In genomic region chr1:236835491-236835890, GRCh38 we compare ENCODE assay signal across 18 cellular contexts. TPM values are rescaled to one million over a fixed set of nuclear protein-coding genes. Genes with fewer than 3 reads are reported as not detected.
DNase-seq lines count a peak whose midpoint lies in the region; ATAC-seq and TF ChIP-seq lines count a peak whose summit lies in the region.
"Had no signal": no experiment of that assay in that cellular context is flagged by ENCODE, and none has a peak within 500 bp of the region (broad histone marks: within the 10 kb centered on the region; RNA-seq: fewer than 3 reads in every experiment).

No MANE protein-coding gene starts in this region.

- peaks cover 9 to 12% (median 10%) of the 10 kb centered on the region in 4 donors for H3K4me1 Mint-ChIP-seq in CD4-positive, CD25-positive, alpha-beta regulatory T cell
- peaks cover 5 to 21% (median 7%) of the 10 kb centered on the region in 7 donors for H3K4me1 Mint-ChIP-seq in naive thymus-derived CD4-positive, alpha-beta T cell

- no peaks in the 10 kb centered on the region for H3K9me3 Mint-ChIP-seq in CD4-positive, CD25-positive, alpha-beta regulatory T cell
- H3K9me3 Mint-ChIP-seq in naive thymus-derived CD4-positive, alpha-beta T cell = no peaks in the 10 kb centered on the region

- H3K27ac Mint-ChIP-seq in CD4-positive, CD25-positive, alpha-beta regulatory T cell = peak overlapping the region in 2 of 3 donors; percentile 44 to 78
- H3K27ac Mint-ChIP-seq in naive thymus-derived CD4-positive, alpha-beta T cell = peak overlapping the region in 6 of 9 donors; percentile 48 to 72 (median 56)

- POLR2A ChIA-PET in naive thymus-derived CD4-positive, alpha-beta T cell (lab: Charles Lee) = no interaction called here

- no peaks in the 10 kb centered on the region for H3K27me3 ChIP-seq in CD4-positive, CD25-positive, alpha-beta regulatory T cell (ENCODE audit: control insufficient read depth, insufficient read depth, low read length)
- H3K27me3 ChIP-seq in hepatocyte = no peaks in the 10 kb centered on the region
- no peaks in the 10 kb centered on the region for H3K27me3 ChIP-seq in naive thymus-derived CD4-positive, alpha-beta T cell (ENCODE audit: control insufficient read depth in 2 of 2, insufficient read depth in 2 of 2, low read length in 2 of 2)
- H3K27me3 ChIP-seq: BLaER1 treated with 17β-estradiol and CSF1 and Interleukin-3, amounts not matched to agents 10 nM and 100 nM; SJCRH30 had no signal

- no peak overlapping the region for H3K4me3 Mint-ChIP-seq in CD4-positive, CD25-positive, alpha-beta regulatory T cell
- no peak overlapping the region for H3K4me3 Mint-ChIP-seq in naive thymus-derived CD4-positive, alpha-beta T cell

- no peak for DNase-seq in CD4-positive, CD25-positive, alpha-beta regulatory T cell
- DNase-seq in SK-N-MC (ENCODE audit: low read depth, low spot score) = no peak
- DNase-seq in hepatocyte (ENCODE audit: low spot score) = peak; percentile 33
- no peak for DNase-seq in naive thymus-derived CD4-positive, alpha-beta T cell
- DNase-seq in NCI-H526 treated with DMSO at 0.1 percent for 48 hours (lab: John Stamatoyannopoulos, UW) = no peak
- DNase-seq in H4 (ENCODE audit: low spot score) = no peak
- DNase-seq in stimulated activated CD4-positive, alpha-beta T cell treated with anti-CD3 and anti-CD28 coated beads, Interleukin-2, amount 100 ng/mL, for 48 hours = no peak
- DNase-seq: H7, NCI-H1105 treated with DMSO at 0.1 percent for 48 hours, NCI-H187 treated with DMSO at 0.1 percent for 48 hours, NCI-H446 treated with DMSO at 0.1 percent for 48 hours, NCI-H748 treated with DMSO at 0.1 percent for 48 hours, PC-3, SJCRH30 had no signal

- no peaks in the 10 kb centered on the region for H3K79me2 ChIP-seq in hepatocyte

- H3K27me3 Mint-ChIP-seq in CD4-positive, CD25-positive, alpha-beta regulatory T cell = no peaks in the 10 kb centered on the region
- no peaks in the 10 kb centered on the region for H3K27me3 Mint-ChIP-seq in naive thymus-derived CD4-positive, alpha-beta T cell

- WGBS in hepatocyte (ENCODE audit: low lambda C conversion rate, missing lambda C conversion rate) = 17% methylated on average over 4 of the region's 4 CpGs

- TF ChIP-seq CTCF in hepatocyte (IDR thresholded peaks at IDR 0.05; ENCODE audit: poor library complexity) = no peak

- no peak overlapping the region for H3K27ac ChIP-seq in CD4-positive, CD25-positive, alpha-beta regulatory T cell (ENCODE audit: insufficient read depth, low read length, poor library complexity, severe bottlenecking)
- H3K27ac ChIP-seq in SK-N-MC (peak overlapping the region; percentile 44; the same call in 1 of the 2 replicates), hepatocyte (peak overlapping the region; percentile 26)
- no peak overlapping the region for H3K27ac ChIP-seq in naive thymus-derived CD4-positive, alpha-beta T cell (ENCODE audit: low read depth, low read length)
- H3K27ac ChIP-seq: A549, RWPE1, SJCRH30 had no signal

- no peaks in the 10 kb centered on the region for H3K9me2 ChIP-seq in hepatocyte (replicated peaks; ENCODE audit: insufficient read depth)

- peaks cover 91% of the 10 kb centered on the region for H3K36me3 ChIP-seq in CD4-positive, CD25-positive, alpha-beta regulatory T cell (ENCODE audit: control insufficient read depth, insufficient read depth, low read length)
- H3K36me3 ChIP-seq in SK-N-MC (ENCODE audit: insufficient read depth, low read length) (peaks cover 93% of the 10 kb centered on the region), hepatocyte (replicated peaks; ENCODE audit: insufficient read depth, low read depth) (no peaks in the 10 kb centered on the region)
- peaks cover 36 to 91% (median 46%) of the 10 kb centered on the region in 3 experiments for H3K36me3 ChIP-seq in naive thymus-derived CD4-positive, alpha-beta T cell (ENCODE audit: control insufficient read depth in 2 of 3, insufficient read depth in 3 of 3, low read length in 3 of 3)

- no peaks in the 10 kb centered on the region for H3K4me1 ChIP-seq in CD4-positive, CD25-positive, alpha-beta regulatory T cell (ENCODE audit: control insufficient read depth, insufficient read depth, low read length, poor library complexity, severe bottlenecking)
- H3K4me1 ChIP-seq in hepatocyte (ENCODE audit: insufficient read depth) = peaks cover 4% of the 10 kb centered on the region
- H3K4me1 ChIP-seq in naive thymus-derived CD4-positive, alpha-beta T cell (ENCODE audit: control insufficient read depth in 2 of 2, insufficient read depth in 2 of 2, low read length in 2 of 2) = no peaks in the 10 kb centered on the region
- H3K4me1 ChIP-seq: A549, SJCRH30 had no signal

- H3K4me3 ChIP-seq in CD4-positive, CD25-positive, alpha-beta regulatory T cell (ENCODE audit: low read depth, low read length) = no peak overlapping the region
- H3K4me3 ChIP-seq in SK-N-MC (no peak overlapping the region), hepatocyte (no peak overlapping the region)
- no peak overlapping the region for H3K4me3 ChIP-seq in naive thymus-derived CD4-positive, alpha-beta T cell (ENCODE audit: low read length)
- H3K4me3 ChIP-seq: A549; BLaER1 treated with 17β-estradiol and CSF1 and Interleukin-3, amounts not matched to agents 10 nM and 100 nM; SJCRH30 had no signal

- CTCF ChIA-PET in naive thymus-derived CD4-positive, alpha-beta T cell (lab: Charles Lee) = interaction anchor here (0.6 to 1.0 kb wide), 2 partner anchors 13 to 29 kb away, joined by 3 read pairs; no protein-coding TSS in a partner anchor

- peaks cover 73% of the 10 kb centered on the region for H3K36me3 Mint-ChIP-seq in CD4-positive, CD25-positive, alpha-beta regulatory T cell
- H3K36me3 Mint-ChIP-seq in naive thymus-derived CD4-positive, alpha-beta T cell = peaks cover 40 to 75% (median 50%) of the 10 kb centered on the region in 5 donors

- H3K9ac ChIP-seq in SK-N-MC (ENCODE audit: insufficient read length) = no peak overlapping the region
- H3K9ac ChIP-seq: BLaER1 treated with 17β-estradiol and CSF1 and Interleukin-3, amounts not matched to agents 10 nM and 100 nM had no signal

- H3K9me3 ChIP-seq in CD4-positive, CD25-positive, alpha-beta regulatory T cell (ENCODE audit: control insufficient read depth in 2 of 2, low read length in 2 of 2) = no peaks in the 10 kb centered on the region
- H3K9me3 ChIP-seq in SK-N-MC (ENCODE audit: low read depth, low read length) = no peaks in the 10 kb centered on the region
- no peaks in the 10 kb centered on the region for H3K9me3 ChIP-seq in hepatocyte (ENCODE audit: low read depth)
- no peaks in the 10 kb centered on the region for H3K9me3 ChIP-seq in naive thymus-derived CD4-positive, alpha-beta T cell (ENCODE audit: control insufficient read depth in 2 of 3, low read length in 3 of 3)
- H3K9me3 ChIP-seq: A549; BLaER1 treated with 17β-estradiol and CSF1 and Interleukin-3, amounts not matched to agents 10 nM and 100 nM; SJCRH30 had no signal

- no peak overlapping the region for H3K4me2 ChIP-seq in hepatocyte
- H3K4me2 ChIP-seq: A549 had no signal

- no peak for ATAC-seq in CD4-positive, CD25-positive, alpha-beta regulatory T cell (ENCODE audit: low read depth in 2 of 2)
- no peak for ATAC-seq in naive thymus-derived CD4-positive, alpha-beta T cell
- ATAC-seq in HG03196 (IDR thresholded peaks at IDR 0.05; ENCODE audit: unreplicated experiment) = no peak
- ATAC-seq: A549, PC-3 had no signal

- intact Hi-C loops in naive thymus-derived CD4-positive, alpha-beta T cell (cut with micrococcal nuclease) = no loop called here

- H2AFZ ChIP-seq in hepatocyte = no peak overlapping the region

- H4K20me1 ChIP-seq in hepatocyte (ENCODE audit: insufficient read depth, poor library complexity, severe bottlenecking) = no peaks in the 10 kb centered on the region
- H4K20me1 ChIP-seq: BLaER1 treated with 17β-estradiol and CSF1 and Interleukin-3, amounts not matched to agents 10 nM and 100 nM had no signal

RNA-seq across cellular contexts. Expression of gene MTR, which starts 40.4 kb away (rescaled TPM):
- total RNA-seq in CD4-positive, CD25-positive, alpha-beta regulatory T cell = 44.5 TPM
- polyA plus RNA-seq in CD4-positive, CD25-positive, alpha-beta regulatory T cell = 10 to 100 TPM; 12.6 to 15.0 (median 14.5) TPM
- total RNA-seq in hepatocyte = 23.8 TPM in 2 replicates
- 9.6 and 11.7 TPM in 2 replicates for polyA plus RNA-seq in hepatocyte
- 10 to 100 TPM; 42.9 to 78.8 (median 49.4) TPM for total RNA-seq in naive thymus-derived CD4-positive, alpha-beta T cell
- 10 to 100 TPM; 19.8 to 23.0 TPM for polyA plus RNA-seq in naive thymus-derived CD4-positive, alpha-beta T cell
- total RNA-seq in H4 (2014; rRNA removed; shearing (Covaris generic)) = 8.4 and 11.3 TPM in 2 replicates

Comparison
In these comparisons a context has a peak if more than half of its experiments do, and no peak if none do; other contexts are left out.
1. H3K27ac ChIP-seq: peak in SK-N-MC (single experiment) and hepatocyte (single experiment); none in CD4-positive, CD25-positive, alpha-beta regulatory T cell (single experiment) and naive thymus-derived CD4-positive, alpha-beta T cell (single experiment).